ENCODE assay signal across 22 cellular contexts in the genomic region with DNA sequence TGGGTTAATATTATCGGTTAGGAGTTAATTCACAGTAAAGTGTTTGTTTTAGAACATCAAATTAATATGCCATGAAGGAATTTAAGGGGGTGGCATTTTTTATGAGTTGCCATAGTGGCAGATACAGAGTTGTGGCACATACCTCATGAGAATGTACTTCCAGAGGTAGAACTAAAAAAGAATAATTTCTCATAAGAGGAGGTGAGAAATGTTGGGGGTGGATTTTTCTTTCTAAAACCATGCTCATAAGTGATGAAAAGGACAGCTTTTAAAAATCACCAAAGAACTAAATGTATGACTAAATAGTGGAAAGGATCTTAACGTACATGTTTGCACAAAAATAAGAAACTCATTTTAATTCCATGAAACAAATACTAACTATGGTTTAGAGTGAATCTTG.
"Had no signal": no experiment of that assay in that cellular context is flagged by ENCODE, and none has a peak within 500 bp of the region (broad histone marks: within the 10 kb centered on the region; RNA-seq: fewer than 3 reads in every experiment).

No MANE protein-coding gene starts in this region.

- H3K27me3 ChIP-seq: dorsolateral prefrontal cortex had no signal

- DNase-seq: activated CD4-positive, alpha-beta T cell treated with anti-CD3 and anti-CD28 coated beads for 36 hours; activated CD4-positive, alpha-beta T cell treated with anti-CD3 and anti-CD28 coated beads, Interleukin-2, amount 10 ng/mL, durations not matched to agents 24 days and 14 days; activated CD4-positive, alpha-beta T cell treated with anti-CD3 and anti-CD28 coated beads, Interleukin-2, amount 50 U/mL, for 4 hours; activated CD4-positive, CD25-positive, alpha-beta regulatory T cell; activated CD4-positive, CD25-positive, alpha-beta regulatory T cell treated with anti-CD3 and anti-CD28 coated beads, Interleukin-2, amount 50 U/mL, for 72 hours; activated CD8-positive, alpha-beta memory T cell treated with anti-CD3 and anti-CD28 coated beads for 24 hours; activated CD8-positive, alpha-beta T cell treated with anti-CD3 and anti-CD28 coated beads for 36 hours; activated gamma-delta T cell; activated naive CD4-positive, alpha-beta T cell; activated naive CD4-positive, alpha-beta T cell treated with anti-CD3 and anti-CD28 coated beads, Interleukin-2, amount 10 ng/mL, durations not matched to agents 7 days and 5 days; activated naive CD8-positive, alpha-beta T cell treated with anti-CD3 and anti-CD28 coated beads, Interleukin-2, amount 10 ng/mL, durations not matched to agents 7 days and 5 days; activated T-cell treated with anti-CD3 and anti-CD28 coated beads, Interleukin-2, amount 50 U/mL, for 48 hours; central memory CD4-positive, alpha-beta T cell; cerebellar nuclear complex; dorsolateral prefrontal cortex; effector memory CD4-positive, alpha-beta T cell; endodermal cell; foreskin fibroblast; T-helper 2 cell had no signal

- H3K4me3 Mint-ChIP-seq: activated CD4-positive, alpha-beta T cell treated with anti-CD3 and anti-CD28 coated beads for 36 hours; activated CD4-positive, alpha-beta T cell treated with anti-CD3 and anti-CD28 coated beads, Interleukin-2, amount 10 ng/mL, durations not matched to agents 24 days and 14 days; activated CD8-positive, alpha-beta T cell treated with anti-CD3 and anti-CD28 coated beads for 36 hours; activated naive CD4-positive, alpha-beta T cell treated with anti-CD3 and anti-CD28 coated beads, Interleukin-2, amount 10 ng/mL, durations not matched to agents 7 days and 5 days; activated naive CD8-positive, alpha-beta T cell treated with anti-CD3 and anti-CD28 coated beads, Interleukin-2, amount 10 ng/mL, durations not matched to agents 7 days and 5 days; dendritic cell treated with granulocyte-macrophage colony-stimulating factor and Interleukin-4, amounts not matched to agents 40 ng/mL and 50 ng/mL, for 4 days; endodermal cell had no signal

- H3K4me3 ChIP-seq: coronary artery, dorsolateral prefrontal cortex had no signal

- H3K27ac ChIP-seq: coronary artery had no signal

- H3K9me3 Mint-ChIP-seq: activated CD4-positive, alpha-beta T cell treated with anti-CD3 and anti-CD28 coated beads, Interleukin-2, amount 10 ng/mL, durations not matched to agents 24 days and 14 days; activated CD8-positive, alpha-beta T cell treated with anti-CD3 and anti-CD28 coated beads for 36 hours; activated naive CD4-positive, alpha-beta T cell treated with anti-CD3 and anti-CD28 coated beads, Interleukin-2, amount 10 ng/mL, durations not matched to agents 7 days and 5 days; activated naive CD4-positive, alpha-beta T cell treated with anti-CD3 and anti-CD28 coated beads, Interleukin-2, amount 50 U/mL, for 72 hours; activated naive CD8-positive, alpha-beta T cell treated with anti-CD3 and anti-CD28 coated beads, Interleukin-2, amount 10 ng/mL, durations not matched to agents 7 days and 5 days; dendritic cell treated with granulocyte-macrophage colony-stimulating factor and Interleukin-4, amounts not matched to agents 40 ng/mL and 50 ng/mL, for 4 days; endodermal cell had no signal

- H3K27ac Mint-ChIP-seq: activated CD4-positive, alpha-beta T cell treated with anti-CD3 and anti-CD28 coated beads for 36 hours; activated CD4-positive, alpha-beta T cell treated with anti-CD3 and anti-CD28 coated beads, Interleukin-2, amount 10 ng/mL, durations not matched to agents 24 days and 14 days; activated CD8-positive, alpha-beta T cell treated with anti-CD3 and anti-CD28 coated beads for 36 hours; activated naive CD4-positive, alpha-beta T cell treated with anti-CD3 and anti-CD28 coated beads, Interleukin-2, amount 10 ng/mL, durations not matched to agents 7 days and 5 days; activated naive CD8-positive, alpha-beta T cell treated with anti-CD3 and anti-CD28 coated beads, Interleukin-2, amount 10 ng/mL, durations not matched to agents 7 days and 5 days; dendritic cell treated with granulocyte-macrophage colony-stimulating factor and Interleukin-4, amounts not matched to agents 40 ng/mL and 50 ng/mL, for 4 days; endodermal cell had no signal

- H3K27me3 Mint-ChIP-seq: activated CD4-positive, alpha-beta T cell treated with anti-CD3 and anti-CD28 coated beads for 36 hours; activated CD4-positive, alpha-beta T cell treated with anti-CD3 and anti-CD28 coated beads, Interleukin-2, amount 10 ng/mL, durations not matched to agents 24 days and 14 days; activated CD8-positive, alpha-beta T cell treated with anti-CD3 and anti-CD28 coated beads for 36 hours; activated naive CD4-positive, alpha-beta T cell treated with anti-CD3 and anti-CD28 coated beads, Interleukin-2, amount 10 ng/mL, durations not matched to agents 7 days and 5 days; activated naive CD8-positive, alpha-beta T cell treated with anti-CD3 and anti-CD28 coated beads, Interleukin-2, amount 10 ng/mL, durations not matched to agents 7 days and 5 days; dendritic cell treated with granulocyte-macrophage colony-stimulating factor and Interleukin-4, amounts not matched to agents 40 ng/mL and 50 ng/mL, for 4 days had no signal

- H3K36me3 Mint-ChIP-seq: activated naive CD4-positive, alpha-beta T cell treated with anti-CD3 and anti-CD28 coated beads, Interleukin-2, amount 50 U/mL, for 72 hours had no signal
